ENCODE assay signal across 28 cellular contexts in genomic region chr2:103338819-103339218, GRCh38.
"Had no signal": no experiment of that assay in that cellular context is flagged by ENCODE, and none has a peak within 500 bp of the region (broad histone marks: within the 10 kb centered on the region; RNA-seq: fewer than 3 reads in every experiment).

No MANE protein-coding gene starts in this region.

- DNase-seq: colonic mucosa; cortex of kidney; dermis blood vessel endothelial cell; dorsolateral prefrontal cortex; effector CD4-positive, alpha-beta T cell; effector CD8-positive, alpha-beta T cell; effector memory CD4-positive, alpha-beta T cell; effector memory CD8-positive, alpha-beta T cell; endodermal cell; erythroblast; esophagus squamous epithelium; foreskin fibroblast; foreskin keratinocyte; foreskin melanocyte; gastrocnemius medialis; glutamatergic neuron; head of caudate nucleus; heart left ventricle; heart right ventricle had no signal

- H3K79me2 ChIP-seq: hepatocyte had no signal

- H3K4me2 ChIP-seq: hepatocyte had no signal

- H3K4me3 ChIP-seq: colonic mucosa, coronary artery, dorsolateral prefrontal cortex, esophagus muscularis mucosa, esophagus squamous epithelium, gastrocnemius medialis, gastroesophageal sphincter, heart left ventricle, heart right ventricle, hepatocyte had no signal

- H3K27me3 ChIP-seq: colonic mucosa, dorsolateral prefrontal cortex, esophagus muscularis mucosa, esophagus squamous epithelium, foreskin keratinocyte, gastrocnemius medialis, gastroesophageal sphincter, heart left ventricle, heart right ventricle, hepatocyte had no signal

- H2AFZ ChIP-seq: hepatocyte had no signal

- ATAC-seq: effector memory CD8-positive, alpha-beta T cell; esophagus mucosa; foreskin keratinocyte; gastrocnemius medialis; gastroesophageal sphincter; heart left ventricle; heart right ventricle had no signal

- FAIRE-seq: endometrium, endothelial cell of umbilical vein, frontal cortex had no signal

- H3K9me3 ChIP-seq: colonic mucosa, esophagus muscularis mucosa, esophagus squamous epithelium, gastrocnemius medialis, gastroesophageal sphincter had no signal

- H3K27ac ChIP-seq: colonic mucosa, coronary artery, dorsolateral prefrontal cortex, epithelial cell of prostate, esophagus muscularis mucosa, esophagus squamous epithelium, foreskin keratinocyte, gastrocnemius medialis, gastroesophageal sphincter, heart left ventricle, heart right ventricle, hepatocyte had no signal

- H3K36me3 ChIP-seq: colonic mucosa, esophagus muscularis mucosa, esophagus squamous epithelium, gastrocnemius medialis, gastroesophageal sphincter, heart left ventricle, heart right ventricle had no signal

- H3K4me1 ChIP-seq: colonic mucosa, esophagus muscularis mucosa, esophagus squamous epithelium, foreskin keratinocyte, gastrocnemius medialis, gastroesophageal sphincter, heart left ventricle, heart right ventricle had no signal
